8 cellular contexts compared by ENCODE assay signal in the genomic region with DNA sequence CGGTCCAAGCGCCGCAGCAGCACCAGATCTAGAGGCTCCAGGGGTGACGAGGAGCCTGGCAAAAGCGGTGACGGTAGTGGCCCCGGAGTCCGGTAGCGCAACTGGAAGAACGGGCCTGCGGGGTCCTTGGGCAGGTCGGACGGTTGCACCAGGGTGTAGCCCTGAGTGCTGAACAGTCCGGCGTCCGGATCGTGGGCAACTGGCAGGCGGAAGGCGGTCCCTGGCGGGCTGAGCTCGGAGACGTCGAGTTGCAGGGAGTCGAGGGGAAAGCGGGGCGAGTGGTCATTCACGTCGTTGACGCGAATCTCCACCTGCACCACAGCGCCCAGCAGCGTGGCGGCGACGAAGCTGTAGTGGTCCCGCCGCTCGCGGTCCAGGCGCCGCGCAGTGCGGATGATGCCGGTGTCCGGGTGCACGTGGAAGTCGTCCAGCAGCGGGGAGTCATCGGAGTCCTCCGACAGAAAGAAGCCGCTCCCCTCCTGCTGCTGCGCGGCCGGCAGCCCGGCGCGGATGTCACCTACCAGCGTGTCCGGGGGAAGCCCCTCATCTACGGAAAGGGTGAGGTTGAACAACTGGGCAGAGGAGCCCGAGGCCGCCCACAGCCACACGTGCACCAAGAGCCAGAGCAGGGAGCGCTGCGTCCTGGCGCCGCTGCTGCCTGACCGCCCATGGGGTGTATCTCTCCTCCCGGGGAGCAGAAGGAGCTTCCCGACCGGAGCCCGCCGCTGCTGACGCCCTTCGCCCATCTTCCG. TPM values are rescaled to one million over a fixed set of nuclear protein-coding genes. Genes with fewer than 3 reads are reported as not detected.
DNase-seq lines count a peak whose midpoint lies in the region; ATAC-seq, FAIRE-seq and TF ChIP-seq lines count a peak whose summit lies in the region.

No MANE protein-coding gene starts in this region.

- no peaks in the 10 kb centered on the region; the same call in 1 of the 2 replicates for H3K27me3 ChIP-seq in MG63
- peaks cover 35 to 38% of the 10 kb centered on the region in 2 experiments for H3K27me3 ChIP-seq in endothelial cell of umbilical vein (ENCODE audit: control insufficient read depth in 2 of 2, insufficient read depth in 2 of 2, low read length in 2 of 2)
- peaks cover 92% of the 10 kb centered on the region for H3K27me3 ChIP-seq in neural progenitor cell

- H3K27ac ChIP-seq in endothelial cell of umbilical vein (ENCODE audit: insufficient read depth, low read depth, low read length) = no peak overlapping the region
- H3K27ac ChIP-seq in neural progenitor cell = no peak overlapping the region

- H2AFZ ChIP-seq in endothelial cell of umbilical vein (ENCODE audit: low read depth, low read length) (peak overlapping the region; percentile 18), neural progenitor cell (replicated peaks) (peak overlapping the region; percentile 92)

- intact Hi-C loops in endothelial cell of umbilical vein (cut with micrococcal nuclease) = no loop called here

- peaks cover 4% of the 10 kb centered on the region for H3K9me3 Mint-ChIP-seq in neural progenitor cell

- H3K27ac Mint-ChIP-seq in neural progenitor cell = no peak overlapping the region

- dilution Hi-C loops in endothelial cell of umbilical vein (cut with MboI; ENCODE audit: extremely low pct_ligation_motif_present, low sequenced_read_pairs) = no loop called here

- peak overlapping the region; percentile 86 for H3K4me3 Mint-ChIP-seq in neural progenitor cell

- peaks cover 39% of the 10 kb centered on the region for H3K27me3 Mint-ChIP-seq in neural progenitor cell (ENCODE audit: insufficient read depth, low read depth)

- no peak overlapping the region for H3K9ac ChIP-seq in endothelial cell of umbilical vein (replicated peaks; ENCODE audit: extremely low read depth, insufficient read depth, low read length)
- no peak overlapping the region for H3K9ac ChIP-seq in neural progenitor cell

- H3F3A ChIP-seq in neural progenitor cell (ENCODE audit: low read depth) = peaks cover 14% of the 10 kb centered on the region

- TF ChIP-seq POLR2A in endothelial cell of umbilical vein (IDR thresholded peaks at IDR 0.05; ENCODE audit: low read depth, low read length) = no peak

- H3K9me1 ChIP-seq in endothelial cell of umbilical vein (replicated peaks; ENCODE audit: control insufficient read depth, extremely low read depth, insufficient read depth, low read length) = no peaks in the 10 kb centered on the region

- BruUV-seq in endothelial cell of umbilical vein (replicated peaks; lab: Mats Ljungman, UMichigan) = no TSS peak

- peak; percentile 45 for DNase-seq in GM10266 (ENCODE audit: extremely low spot score)
- no peak for DNase-seq in MG63
- DNase-seq in endothelial cell of umbilical vein (ENCODE audit: low read depth, low spot score) = no peak
- DNase-seq in neural progenitor cell (ENCODE audit: low spot score) = peak; percentile 57
- no peak for DNase-seq in NCI-H82 treated with DMSO at 0.1 percent for 48 hours (lab: John Stamatoyannopoulos, UW; ENCODE audit: unreplicated experiment)
- DNase-seq in DMS153 (lab: John Stamatoyannopoulos, UW) = no peak
- no peak for DNase-seq in SW 1271 (lab: John Stamatoyannopoulos, UW)

- H3K36me3 Mint-ChIP-seq in neural progenitor cell = no peaks in the 10 kb centered on the region

- peaks cover 12% of the 10 kb centered on the region for H3K4me1 Mint-ChIP-seq in neural progenitor cell

- H3K4me2 ChIP-seq in endothelial cell of umbilical vein (ENCODE audit: insufficient read depth, low read length) (peak overlapping the region; percentile 17), neural progenitor cell (peak overlapping the region; percentile 97)

- POLR2A ChIA-PET in endothelial cell of umbilical vein (lab: Charles Lee) = no interaction called here

- FAIRE-seq in endothelial cell of umbilical vein (lab: Jason Lieb, UNC) = no peak

- H3K36me3 ChIP-seq in MG63 (no peaks in the 10 kb centered on the region), endothelial cell of umbilical vein (ENCODE audit: control insufficient read depth in 2 of 2, extremely low read depth in 1 of 2, insufficient read depth in 2 of 2, low read length in 2 of 2) (no peaks in the 10 kb centered on the region), neural progenitor cell (no peaks in the 10 kb centered on the region)

- H3K79me2 ChIP-seq in endothelial cell of umbilical vein (ENCODE audit: control insufficient read depth, insufficient read depth, low read length) (no peaks in the 10 kb centered on the region), neural progenitor cell (ENCODE audit: low read depth) (no peaks in the 10 kb centered on the region)

- CTCF ChIA-PET in endothelial cell of umbilical vein (lab: Charles Lee) = interaction anchor here (1.7 kb wide), 1 partner anchor 13 kb away, joined by 4 read pairs; no protein-coding TSS in a partner anchor

- TF ChIP-seq CTCF in GM10266 (IDR thresholded peaks at IDR 0.05; ENCODE audit: control insufficient read depth, insufficient read depth, low read depth, missing control alignments) (no peak), endothelial cell of umbilical vein (IDR thresholded peaks at IDR 0.05; ENCODE audit: extremely low read depth in 1 of 2, insufficient read depth in 1 of 2, low read depth in 1 of 2, low read length in 2 of 2) (no peak), neural progenitor cell (IDR thresholded peaks at IDR 0.05) (no peak)

- H4K20me1 ChIP-seq in endothelial cell of umbilical vein (replicated peaks; ENCODE audit: control insufficient read depth, extremely low read depth, insufficient read depth, low read length) (no peaks in the 10 kb centered on the region), neural progenitor cell (ENCODE audit: low read depth) (no peaks in the 10 kb centered on the region)

- H3K9me3 ChIP-seq in MG63 = no peaks in the 10 kb centered on the region
- no peaks in the 10 kb centered on the region for H3K9me3 ChIP-seq in endothelial cell of umbilical vein (replicated peaks; ENCODE audit: control insufficient read depth, insufficient read depth, low read length)
- H3K9me3 ChIP-seq in neural progenitor cell (ENCODE audit: low read depth) = no peaks in the 10 kb centered on the region

- peak; percentile 62 for ATAC-seq in GM21528 (IDR thresholded peaks at IDR 0.05; ENCODE audit: low FRiP score, unreplicated experiment)

- peak overlapping the region; percentile 19 for H3K4me3 ChIP-seq in MG63
- H3K4me3 ChIP-seq in endothelial cell of umbilical vein (replicated peaks in 1 of 3; ENCODE audit: insufficient read depth in 1 of 3, low read depth in 1 of 3, low read length in 3 of 3) = no peak overlapping the region
- peak overlapping the region; percentile 55 for H3K4me3 ChIP-seq in neural progenitor cell

- no peaks in the 10 kb centered on the region for H3K4me1 ChIP-seq in endothelial cell of umbilical vein (ENCODE audit: control insufficient read depth, extremely low read depth, insufficient read depth, low read length)
- H3K4me1 ChIP-seq in neural progenitor cell = peaks cover 3% of the 10 kb centered on the region

TF ChIP-seq in endothelial cell of umbilical vein, 7 proteins besides CTCF, POLR2A, EP300 and RAD21:
- TF ChIP-seq EZH2 (IDR thresholded peaks at IDR 0.05; ENCODE audit: borderline replicate concordance, low read depth, low read length, severe bottlenecking) = peak; percentile 67
- TF ChIP-seq, protein P1, sequence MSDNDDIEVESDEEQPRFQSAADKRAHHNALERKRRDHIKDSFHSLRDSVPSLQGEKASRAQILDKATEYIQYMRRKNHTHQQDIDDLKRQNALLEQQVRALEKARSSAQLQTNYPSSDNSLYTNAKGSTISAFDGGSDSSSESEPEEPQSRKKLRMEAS (IDR thresholded peaks at IDR 0.05; ENCODE audit: insufficient read depth, insufficient read length) = no peak
TF ChIP-seq in endothelial cell of umbilical vein: peak in this region for 1.

RNA-seq across cellular contexts. Expression of gene DCHS2, which starts 0.8 kb away (rescaled TPM):
- total RNA-seq in MG63 (2014; rRNA removed; shearing (Covaris generic); ENCODE audit: low replicate concordance) = under 0.01 and 0.07 TPM in 2 replicates
- total RNA-seq in endothelial cell of umbilical vein (not detected in 2 replicates), neural progenitor cell (ENCODE audit: low replicate concordance) (0.43 and 0.71 TPM in 2 replicates)
- polyA plus RNA-seq in endothelial cell of umbilical vein = not detected in 2 replicates
- polyA plus RNA-seq in endothelial cell of umbilical vein (2011; cell fraction: cytosol; rRNA removed) = not detected in 2 replicates
- not detected in 2 replicates for polyA plus RNA-seq in endothelial cell of umbilical vein (2011; cell fraction: nucleus; rRNA removed)
- not detected in 2 replicates for polyA plus RNA-seq in endothelial cell of umbilical vein (2012)
- not detected in 2 replicates for polyA minus RNA-seq in endothelial cell of umbilical vein
- not detected for polyA minus RNA-seq in endothelial cell of umbilical vein (2011; cell fraction: cytosol; rRNA and poly(A)+ RNA removed)
- not detected in 2 replicates for polyA minus RNA-seq in endothelial cell of umbilical vein (2011; cell fraction: nucleus; rRNA and poly(A)+ RNA removed)

RNA-seq across cellular contexts. Expression of gene PLRG1, which starts 59.4 kb away (rescaled TPM):
- total RNA-seq in MG63 (2014; rRNA removed; shearing (Covaris generic); ENCODE audit: low replicate concordance) = 62.1 and 76.8 TPM in 2 replicates
- total RNA-seq in endothelial cell of umbilical vein = 89.1 and 91.9 TPM in 2 replicates
- 48.9 and 50.9 TPM in 2 replicates for polyA plus RNA-seq in endothelial cell of umbilical vein
- 64.9 and 71.8 TPM in 2 replicates for polyA plus RNA-seq in endothelial cell of umbilical vein (2011; cell fraction: cytosol; rRNA removed)
- 84.0 and 88.3 TPM in 2 replicates for polyA plus RNA-seq in endothelial cell of umbilical vein (2011; cell fraction: nucleus; rRNA removed)
- 65.6 and 85.7 TPM in 2 replicates for polyA plus RNA-seq in endothelial cell of umbilical vein (2012)
- 95.0 and 98.7 TPM in 2 replicates for polyA minus RNA-seq in endothelial cell of umbilical vein
- 19.7 TPM for polyA minus RNA-seq in endothelial cell of umbilical vein (2011; cell fraction: cytosol; rRNA and poly(A)+ RNA removed)
- 32.8 and 73.5 TPM in 2 replicates for polyA minus RNA-seq in endothelial cell of umbilical vein (2011; cell fraction: nucleus; rRNA and poly(A)+ RNA removed)
- total RNA-seq in neural progenitor cell (ENCODE audit: low replicate concordance) = 66.6 and 92.7 TPM in 2 replicates

Comparison
In these comparisons a context has a peak if more than half of its experiments do, and no peak if none do; other contexts are left out.
1. DNase-seq: peak in GM10266 (single experiment) and neural progenitor cell (single experiment); none in MG63 (single experiment), endothelial cell of umbilical vein (single experiment), NCI-H82 treated with DMSO at 0.1 percent for 48 hours (single experiment), DMS153 (single experiment) and SW 1271 (0 of 2).
2. H3K4me3 ChIP-seq: peak in MG63 (single experiment) and neural progenitor cell (single experiment); none in endothelial cell of umbilical vein (0 of 3).